Comparison of ENCODE assay signal across 13 cellular contexts in the genomic region with DNA sequence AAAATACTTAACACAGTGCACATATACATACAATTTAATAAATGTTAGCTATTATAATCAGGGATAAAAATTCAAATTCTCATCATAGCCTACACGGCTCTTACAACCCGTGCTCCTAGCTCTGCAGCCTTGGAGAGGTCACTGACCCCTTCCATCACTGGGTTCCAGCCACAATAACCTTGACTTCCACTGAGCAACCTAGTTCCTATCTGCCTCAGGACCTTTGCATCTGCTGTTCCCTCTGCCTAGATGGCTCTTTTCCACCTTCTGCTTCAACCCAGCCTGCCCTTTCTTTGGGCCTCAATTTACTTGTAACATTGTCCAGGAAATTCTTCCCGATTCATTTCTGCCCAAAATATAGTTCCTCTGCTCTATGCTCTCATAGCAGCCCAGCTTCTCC. TPM values are rescaled to one million over a fixed set of nuclear protein-coding genes. Genes with fewer than 3 reads are reported as not detected.
DNase-seq lines count a peak whose midpoint lies in the region; ATAC-seq and TF ChIP-seq lines count a peak whose summit lies in the region.
"Had no signal": no experiment of that assay in that cellular context is flagged by ENCODE, and none has a peak within 500 bp of the region (broad histone marks: within the 10 kb centered on the region; RNA-seq: fewer than 3 reads in every experiment).

No MANE protein-coding gene starts in this region.

- peaks cover 30% of the 10 kb centered on the region for H3K27me3 Mint-ChIP-seq in activated T-cell treated with anti-CD3 and anti-CD28 coated beads, Interleukin-2, amount 50 U/mL, for 72 hours (ENCODE audit: low read depth)
- H3K27me3 Mint-ChIP-seq in activated B cell treated with CpG ODN at 0.5 μM for 24 hours (peaks cover 8% of the 10 kb centered on the region), immature natural killer cell (ENCODE audit: low read depth in 3 of 3) (peaks cover 2 to 16% (median 11%) of the 10 kb centered on the region in 3 donors)
- peaks cover 7 to 27% of the 10 kb centered on the region in 2 donors for H3K27me3 Mint-ChIP-seq in stimulated activated naive B cell treated with anti-CD40 and anti-IgM and Interleukin-4, amounts not matched to agents 10 μg/mL and 1 μg/mL and 100 μg/mL, for 72 hours

- H3K4me3 Mint-ChIP-seq in activated T-cell treated with anti-CD3 and anti-CD28 coated beads, Interleukin-2, amount 50 U/mL, for 72 hours: peak overlapping the region; percentile 14 to 58
- H3K4me3 Mint-ChIP-seq in activated B cell treated with CpG ODN at 0.5 μM for 24 hours (peak overlapping the region; percentile 9), immature natural killer cell (peak overlapping the region in 4 of 5 donors; percentile 19 to 62 (median 52))
- H3K4me3 Mint-ChIP-seq in stimulated activated naive B cell treated with anti-CD40 and anti-IgM and Interleukin-4, amounts not matched to agents 10 μg/mL and 1 μg/mL and 100 μg/mL, for 72 hours: peak overlapping the region; percentile 66 to 69

- no peaks in the 10 kb centered on the region for H3K9me3 Mint-ChIP-seq in activated T-cell treated with anti-CD3 and anti-CD28 coated beads, Interleukin-2, amount 50 U/mL, for 72 hours
- no peaks in the 10 kb centered on the region for H3K9me3 Mint-ChIP-seq in activated B cell treated with CpG ODN at 0.5 μM for 24 hours
- no peaks in the 10 kb centered on the region for H3K9me3 Mint-ChIP-seq in immature natural killer cell
- H3K9me3 Mint-ChIP-seq in stimulated activated naive B cell treated with anti-CD40 and anti-IgM and Interleukin-4, amounts not matched to agents 10 μg/mL and 1 μg/mL and 100 μg/mL, for 72 hours: no peaks in the 10 kb centered on the region

- DNase-seq in activated T-cell treated with anti-CD3 and anti-CD28 coated beads, Interleukin-2, amount 50 U/mL, for 72 hours: no peak
- DNase-seq in activated T-cell treated with anti-CD3 and anti-CD28 coated beads for 4 hours (no peak), activated B cell treated with CpG ODN at 0.5 μM for 24 hours (no peak), immature natural killer cell (no peak), HCEC 1CT (no peak), NCI-H82 treated with DMSO at 0.1 percent for 48 hours (lab: John Stamatoyannopoulos, UW; ENCODE audit: unreplicated experiment) (no peak)
- DNase-seq in stimulated activated naive B cell treated with anti-CD40 and anti-IgM and Interleukin-4, amounts not matched to agents 10 μg/mL and 1 μg/mL and 100 μg/mL, for 72 hours: no peak
- DNase-seq: brain microvascular endothelial cell, NCI-H1694, WERI-Rb-1 had no signal

- no peak for ATAC-seq in activated T-cell treated with anti-CD3 and anti-CD28 coated beads, Interleukin-2, amount 50 U/mL, for 72 hours (replicated peaks in 1 of 2)
- ATAC-seq in activated B cell treated with CpG ODN at 0.5 μM for 24 hours (ENCODE audit: low read depth) (no peak), GM18868 (IDR thresholded peaks at IDR 0.05; ENCODE audit: unreplicated experiment) (no peak)
- ATAC-seq in stimulated activated naive B cell treated with anti-CD40 and anti-IgM and Interleukin-4, amounts not matched to agents 10 μg/mL and 1 μg/mL and 100 μg/mL, for 72 hours (replicated peaks): no peak

- H3K4me1 Mint-ChIP-seq in activated T-cell treated with anti-CD3 and anti-CD28 coated beads, Interleukin-2, amount 50 U/mL, for 72 hours (ENCODE audit: low read depth): peaks cover 9% of the 10 kb centered on the region
- H3K4me1 Mint-ChIP-seq in activated B cell treated with CpG ODN at 0.5 μM for 24 hours: peaks cover 40% of the 10 kb centered on the region
- H3K4me1 Mint-ChIP-seq in immature natural killer cell: peaks cover 11 to 16% of the 10 kb centered on the region in 2 donors
- H3K4me1 Mint-ChIP-seq in stimulated activated naive B cell treated with anti-CD40 and anti-IgM and Interleukin-4, amounts not matched to agents 10 μg/mL and 1 μg/mL and 100 μg/mL, for 72 hours: peaks cover 25 to 26% of the 10 kb centered on the region in 2 donors

- no peaks in the 10 kb centered on the region for H3K36me3 Mint-ChIP-seq in activated T-cell treated with anti-CD3 and anti-CD28 coated beads, Interleukin-2, amount 50 U/mL, for 72 hours (ENCODE audit: insufficient read depth in 2 of 2)
- H3K36me3 Mint-ChIP-seq in activated B cell treated with CpG ODN at 0.5 μM for 24 hours (ENCODE audit: low read depth) (no peaks in the 10 kb centered on the region), immature natural killer cell (peaks cover 0 to 4% (median 0%) of the 10 kb centered on the region in 3 donors)
- H3K36me3 Mint-ChIP-seq in stimulated activated naive B cell treated with anti-CD40 and anti-IgM and Interleukin-4, amounts not matched to agents 10 μg/mL and 1 μg/mL and 100 μg/mL, for 72 hours: no peaks in the 10 kb centered on the region

- H3K27ac Mint-ChIP-seq in activated T-cell treated with anti-CD3 and anti-CD28 coated beads, Interleukin-2, amount 50 U/mL, for 72 hours: no peak overlapping the region
- no peak overlapping the region for H3K27ac Mint-ChIP-seq in activated B cell treated with CpG ODN at 0.5 μM for 24 hours
- no peak overlapping the region for H3K27ac Mint-ChIP-seq in immature natural killer cell
- H3K27ac Mint-ChIP-seq in stimulated activated naive B cell treated with anti-CD40 and anti-IgM and Interleukin-4, amounts not matched to agents 10 μg/mL and 1 μg/mL and 100 μg/mL, for 72 hours: no peak overlapping the region

- CTCF ChIA-PET in activated B cell treated with CpG ODN at 0.5 μM for 24 hours (lab: Charles Lee): interaction anchor here (0.8 to 3.5 kb wide), 6 partner anchors 9 to 250 kb away, joined by 3 to 14 read pairs (median 8); partner anchors contain the start of gene DELE1

- POLR2A ChIA-PET in activated B cell treated with CpG ODN at 0.5 μM for 24 hours (lab: Charles Lee): interaction anchor here (1.1 to 2.3 kb wide), 2 partner anchors 9 to 54 kb away, joined by 4 to 24 read pairs; partner anchors contain the start of genes DELE1 and RNF14

- TF ChIP-seq CTCF in activated B cell treated with CpG ODN at 0.5 μM for 24 hours (IDR thresholded peaks at IDR 0.05): no peak

- intact Hi-C loops in activated B cell treated with CpG ODN at 0.5 μM for 24 hours (cut with micrococcal nuclease): loop anchor here (1.0 to 2.0 kb wide), 3 partner anchors 9 to 212 kb away; partner anchors contain the start of genes DELE1 and PCDH1

RNA-seq across cellular contexts. Expression of gene DELE1, which starts 8.9 kb away (rescaled TPM):
- 10 to 100 TPM; 48.6 to 52.2 TPM for total RNA-seq in activated T-cell treated with anti-CD3 and anti-CD28 coated beads, Interleukin-2, amount 50 U/mL, for 72 hours
- total RNA-seq in activated B cell treated with CpG ODN at 0.5 μM for 24 hours: 95.0 and 114 TPM in 2 replicates
- 10 to 100 TPM; 38.2 to 47.1 (median 44.7) TPM for polyA plus RNA-seq in immature natural killer cell

RNA-seq across cellular contexts. Expression of gene PCDH1, which starts 36.6 kb away (rescaled TPM):
- total RNA-seq in activated T-cell treated with anti-CD3 and anti-CD28 coated beads, Interleukin-2, amount 50 U/mL, for 72 hours: under 1 TPM in 1 of 2 donors, not detected in 1; 0.25 TPM
- total RNA-seq in activated B cell treated with CpG ODN at 0.5 μM for 24 hours: not detected in 2 replicates
- 10 to 100 TPM; 19.0 to 26.7 (median 21.8) TPM for polyA plus RNA-seq in immature natural killer cell
- total RNA-seq: activated CD8-positive, alpha-beta memory T cell treated with anti-CD3 and anti-CD28 coated beads for 36 hours had no signal

RNA-seq across cellular contexts. Expression of gene PCDH12, which starts 43.2 kb away (rescaled TPM):
- under 1 TPM; 0.31 to 0.58 TPM for total RNA-seq in activated T-cell treated with anti-CD3 and anti-CD28 coated beads, Interleukin-2, amount 50 U/mL, for 72 hours
- total RNA-seq in activated B cell treated with CpG ODN at 0.5 μM for 24 hours: not detected in 2 replicates
- polyA plus RNA-seq in immature natural killer cell: under 1 TPM in 2 of 3 donors, not detected in 1; 0.17 to 0.18 TPM
- total RNA-seq: Daoy had no signal

RNA-seq across cellular contexts. Expression of gene RNF14, which starts 54.1 kb away (rescaled TPM):
- 10 to 100 TPM; 38.6 to 40.4 TPM for total RNA-seq in activated T-cell treated with anti-CD3 and anti-CD28 coated beads, Interleukin-2, amount 50 U/mL, for 72 hours
- total RNA-seq in activated B cell treated with CpG ODN at 0.5 μM for 24 hours: 30.0 and 30.4 TPM in 2 replicates
- 10 to 100 TPM; 58.9 to 86.6 (median 70.9) TPM for polyA plus RNA-seq in immature natural killer cell

Comparison
In these comparisons a context has a peak if more than half of its experiments do, and no peak if none do; other contexts are left out.
1. H3K4me3 Mint-ChIP-seq: peak in every context shown above with its lines; median percentile 68 in stimulated activated naive B cell treated with anti-CD40 and anti-IgM and Interleukin-4, amounts not matched to agents 10 μg/mL and 1 μg/mL and 100 μg/mL, for 72 hours; 52 in immature natural killer cell; 36 in activated T-cell treated with anti-CD3 and anti-CD28 coated beads, Interleukin-2, amount 50 U/mL, for 72 hours; 9 in activated B cell treated with CpG ODN at 0.5 μM for 24 hours.